Comparison of ENCODE assay signal across 28 cellular contexts in the genomic region with DNA sequence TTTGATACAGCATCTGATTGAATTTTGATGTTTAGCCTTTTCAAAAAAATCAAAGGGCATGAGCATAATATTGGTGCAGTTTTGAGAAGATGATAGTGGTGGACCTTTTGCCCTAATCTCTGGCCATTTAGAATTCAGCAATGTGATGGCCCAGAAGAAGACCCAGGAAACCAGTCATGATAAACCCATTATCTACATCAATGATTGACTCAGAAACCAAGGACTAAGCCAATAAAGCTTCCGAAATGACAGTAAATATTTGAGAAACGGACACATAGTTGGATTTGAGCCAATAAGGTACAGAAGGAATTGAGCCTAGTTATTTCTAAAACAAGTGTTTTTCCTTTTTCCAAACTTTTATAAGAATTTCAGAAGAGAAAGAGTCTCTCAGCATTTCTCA.
"Had no signal": no experiment of that assay in that cellular context is flagged by ENCODE, and none has a peak within 500 bp of the region (broad histone marks: within the 10 kb centered on the region; RNA-seq: fewer than 3 reads in every experiment).

No MANE protein-coding gene starts in this region.

- H3K4me3 ChIP-seq: ascending aorta, cardiac muscle cell had no signal

- H3K36me3 ChIP-seq: ascending aorta, cardiac muscle cell had no signal

- DNase-seq: activated B cell treated with CpG ODN at 0.5 μM for 24 hours; activated CD4-positive, alpha-beta memory T cell treated with anti-CD3 and anti-CD28 coated beads, Interleukin-2, amount 10 ng/mL, durations not matched to agents 7 days and 5 days; activated CD4-positive, alpha-beta T cell treated with anti-CD3 and anti-CD28 coated beads for 4 hours; activated CD4-positive, alpha-beta T cell treated with anti-CD3 and anti-CD28 coated beads, Interleukin-2, amount 10 ng/mL, durations not matched to agents 24 days and 14 days; activated CD4-positive, alpha-beta T cell treated with anti-CD3 and anti-CD28 coated beads, Interleukin-2, amount 50 U/mL, for 48 hours; activated CD4-positive, CD25-positive, alpha-beta regulatory T cell treated with anti-CD3 and anti-CD28 coated beads, Interleukin-2, amount 50 U/mL, for 72 hours; activated CD8-positive, alpha-beta memory T cell treated with anti-CD3 and anti-CD28 coated beads for 24 hours; activated CD8-positive, alpha-beta memory T cell treated with anti-CD3 and anti-CD28 coated beads, Interleukin-2, amount 10 ng/mL, durations not matched to agents 7 days and 5 days; activated CD8-positive, alpha-beta memory T cell treated with anti-CD3 and anti-CD28 coated beads, Interleukin-2, amount 50 U/mL, for 48 hours; activated CD8-positive, alpha-beta T cell treated with anti-CD3 and anti-CD28 coated beads, Interleukin-2, amount 10 ng/mL, durations not matched to agents 7 days and 5 days; activated effector memory CD4-positive, alpha-beta T cell treated with Interleukin-2 at 50 U/mL for 16 hours; activated gamma-delta T cell; activated naive CD4-positive, alpha-beta T cell treated with anti-CD3 and anti-CD28 coated beads, Interleukin-2, amount 10 ng/mL, durations not matched to agents 7 days and 5 days; activated naive CD4-positive, alpha-beta T cell treated with Interleukin-2 at 50 U/mL for 16 hours; activated naive CD8-positive, alpha-beta T cell treated with anti-CD3 and anti-CD28 coated beads, Interleukin-2, amount 10 ng/mL, durations not matched to agents 7 days and 5 days; activated naive CD8-positive, alpha-beta T cell treated with anti-CD3 and anti-CD28 coated beads, Interleukin-2, amount 50 U/mL, for 24 hours; activated T-cell treated with anti-CD3 and anti-CD28 coated beads, Interleukin-2, amount 50 U/mL, for 24 hours; activated T-cell treated with anti-CD3 and anti-CD28 coated beads, Interleukin-2, amount 50 U/mL, for 48 hours; amygdala; anterior cingulate cortex; caudate nucleus; cerebellar nuclear complex; T-helper 1 cell; T-helper 2 cell; T-helper 9 cell had no signal

- H3K4me1 ChIP-seq: ascending aorta had no signal

- H3K27ac ChIP-seq: ascending aorta, cardiac muscle cell, VCaP had no signal

- ATAC-seq: activated CD8-positive, alpha-beta memory T cell treated with anti-CD3 and anti-CD28 coated beads, Interleukin-2, amount 10 ng/mL, durations not matched to agents 7 days and 5 days; activated CD8-positive, alpha-beta T cell treated with anti-CD3 and anti-CD28 coated beads, Interleukin-2, amount 10 ng/mL, durations not matched to agents 7 days and 5 days; activated naive CD8-positive, alpha-beta T cell treated with anti-CD3 and anti-CD28 coated beads, Interleukin-2, amount 50 U/mL, for 24 hours had no signal

- H3K27me3 ChIP-seq: ascending aorta, cardiac muscle cell had no signal

- H3K9me3 ChIP-seq: ascending aorta had no signal
